In the genomic region with DNA sequence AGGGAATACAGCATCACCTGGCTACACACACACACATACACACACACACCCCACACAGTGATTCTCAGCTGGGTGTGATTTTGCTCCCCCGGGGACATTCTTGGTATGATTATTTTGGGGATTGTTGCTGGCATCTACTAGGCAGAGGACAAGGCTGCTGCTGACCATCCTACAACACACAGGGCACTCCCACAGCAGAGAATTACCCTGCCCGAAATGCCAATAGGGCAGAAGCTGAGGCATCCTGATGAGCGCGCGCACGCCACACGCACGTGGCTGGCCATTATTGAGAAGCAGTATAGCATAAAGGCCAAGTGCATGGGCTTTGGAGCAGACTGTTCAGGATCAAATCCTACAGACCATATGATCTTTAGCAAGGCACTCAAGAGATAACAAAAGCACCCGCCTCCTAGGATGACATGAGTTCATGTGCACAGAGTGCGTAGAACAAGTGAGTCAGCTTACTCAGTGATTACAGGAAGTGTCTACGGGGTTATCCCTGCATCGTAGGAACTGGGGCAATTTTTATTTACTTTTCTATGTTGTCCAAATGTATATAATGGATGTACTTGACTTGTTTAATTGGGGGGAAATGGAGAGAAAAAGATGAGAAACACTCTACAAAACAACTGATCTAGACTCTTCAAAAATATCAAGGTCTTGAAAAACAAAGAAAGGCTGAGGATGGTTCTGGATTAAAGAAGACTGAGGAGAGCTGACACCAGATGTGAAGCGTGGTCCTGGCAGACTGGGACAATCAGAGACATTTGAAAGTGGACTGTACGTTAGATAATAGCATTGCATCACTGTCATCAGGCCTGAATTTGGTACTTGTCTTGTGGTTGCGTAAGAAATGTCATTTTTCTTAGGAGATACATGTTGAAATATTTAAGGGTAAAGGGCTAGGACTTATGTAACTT, we compare ENCODE assay signal across 1 cellular context.
TF ChIP-seq lines count a peak whose summit lies in the region.

No MANE protein-coding gene starts in this region.

TF ChIP-seq in HepG2, 621 proteins besides CTCF, POLR2A, EP300 and RAD21 (continued from another document and continues in another):
- TF ChIP-seq, protein P1, sequence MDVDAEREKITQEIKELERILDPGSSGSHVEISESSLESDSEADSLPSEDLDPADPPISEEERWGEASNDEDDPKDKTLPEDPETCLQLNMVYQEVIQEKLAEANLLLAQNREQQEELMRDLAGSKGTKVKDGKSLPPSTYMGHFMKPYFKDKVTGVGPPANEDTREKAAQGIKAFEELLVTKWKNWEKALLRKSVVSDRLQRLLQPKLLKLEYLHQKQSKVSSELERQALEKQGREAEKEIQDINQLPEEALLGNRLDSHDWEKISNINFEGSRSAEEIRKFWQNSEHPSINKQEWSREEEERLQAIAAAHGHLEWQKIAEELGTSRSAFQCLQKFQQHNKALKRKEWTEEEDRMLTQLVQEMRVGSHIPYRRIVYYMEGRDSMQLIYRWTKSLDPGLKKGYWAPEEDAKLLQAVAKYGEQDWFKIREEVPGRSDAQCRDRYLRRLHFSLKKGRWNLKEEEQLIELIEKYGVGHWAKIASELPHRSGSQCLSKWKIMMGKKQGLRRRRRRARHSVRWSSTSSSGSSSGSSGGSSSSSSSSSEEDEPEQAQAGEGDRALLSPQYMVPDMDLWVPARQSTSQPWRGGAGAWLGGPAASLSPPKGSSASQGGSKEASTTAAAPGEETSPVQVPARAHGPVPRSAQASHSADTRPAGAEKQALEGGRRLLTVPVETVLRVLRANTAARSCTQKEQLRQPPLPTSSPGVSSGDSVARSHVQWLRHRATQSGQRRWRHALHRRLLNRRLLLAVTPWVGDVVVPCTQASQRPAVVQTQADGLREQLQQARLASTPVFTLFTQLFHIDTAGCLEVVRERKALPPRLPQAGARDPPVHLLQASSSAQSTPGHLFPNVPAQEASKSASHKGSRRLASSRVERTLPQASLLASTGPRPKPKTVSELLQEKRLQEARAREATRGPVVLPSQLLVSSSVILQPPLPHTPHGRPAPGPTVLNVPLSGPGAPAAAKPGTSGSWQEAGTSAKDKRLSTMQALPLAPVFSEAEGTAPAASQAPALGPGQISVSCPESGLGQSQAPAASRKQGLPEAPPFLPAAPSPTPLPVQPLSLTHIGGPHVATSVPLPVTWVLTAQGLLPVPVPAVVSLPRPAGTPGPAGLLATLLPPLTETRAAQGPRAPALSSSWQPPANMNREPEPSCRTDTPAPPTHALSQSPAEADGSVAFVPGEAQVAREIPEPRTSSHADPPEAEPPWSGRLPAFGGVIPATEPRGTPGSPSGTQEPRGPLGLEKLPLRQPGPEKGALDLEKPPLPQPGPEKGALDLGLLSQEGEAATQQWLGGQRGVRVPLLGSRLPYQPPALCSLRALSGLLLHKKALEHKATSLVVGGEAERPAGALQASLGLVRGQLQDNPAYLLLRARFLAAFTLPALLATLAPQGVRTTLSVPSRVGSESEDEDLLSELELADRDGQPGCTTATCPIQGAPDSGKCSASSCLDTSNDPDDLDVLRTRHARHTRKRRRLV (CRISPR knock-in tag; IDR thresholded peaks at IDR 0.05): no peak
- TF ChIP-seq ZNF224 (CRISPR knock-in tag; IDR thresholded peaks at IDR 0.05) (no peak), ZNF44 (CRISPR knock-in tag; IDR thresholded peaks at IDR 0.05) (no peak), MYNN (CRISPR knock-in tag; IDR thresholded peaks at IDR 0.05; ENCODE audit: low read depth) (no peak), ZNF333 (CRISPR knock-in tag; IDR thresholded peaks at IDR 0.05; ENCODE audit: borderline replicate concordance) (no peak), KLF11 (CRISPR knock-in tag; IDR thresholded peaks at IDR 0.05) (no peak), DMAP1 (CRISPR knock-in tag; IDR thresholded peaks at IDR 0.05) (peak; percentile 47; the same call in 1 of the 2 replicates), RELA (CRISPR knock-in tag; IDR thresholded peaks at IDR 0.05) (no peak), ZFY (CRISPR knock-in tag; IDR thresholded peaks at IDR 0.05) (no peak), RARA (CRISPR knock-in tag; IDR thresholded peaks at IDR 0.05) (peak; percentile 82), NCOA2 (CRISPR knock-in tag; IDR thresholded peaks at IDR 0.05) (no peak), TBX3 (IDR thresholded peaks at IDR 0.05; ENCODE audit: borderline replicate concordance) (no peak), ZNF331 (CRISPR knock-in tag; IDR thresholded peaks at IDR 0.05) (0 out of 2 replicates have a peak, but pooled peaks have one; percentile 17), ZNF790 (CRISPR knock-in tag; IDR thresholded peaks at IDR 0.05; ENCODE audit: borderline replicate concordance) (no peak), ZFP36L1 (CRISPR knock-in tag; IDR thresholded peaks at IDR 0.05) (no peak), RBFOX2 (IDR thresholded peaks at IDR 0.05; ENCODE audit: low read depth, low read length) (no peak), FOXC1 (CRISPR knock-in tag; IDR thresholded peaks at IDR 0.05; ENCODE audit: borderline replicate concordance) (no peak), MTF1 (CRISPR knock-in tag; IDR thresholded peaks at IDR 0.05) (no peak), HOXA9 (CRISPR knock-in tag; IDR thresholded peaks at IDR 0.05; ENCODE audit: borderline replicate concordance) (no peak), ZSCAN9 (CRISPR knock-in tag; IDR thresholded peaks at IDR 0.05; ENCODE audit: borderline replicate concordance) (no peak), ZNF350 (CRISPR knock-in tag; IDR thresholded peaks at IDR 0.05; ENCODE audit: borderline replicate concordance, low read depth) (no peak), GABPA (IDR thresholded peaks at IDR 0.05; ENCODE audit: low read depth, low read length) (no peak), GABPA (CRISPR knock-in tag; IDR thresholded peaks at IDR 0.05; ENCODE audit: low read depth) (peak; percentile 35), IKZF4 (CRISPR knock-in tag; IDR thresholded peaks at IDR 0.05; ENCODE audit: borderline replicate concordance, low read depth, not compliant biosample characterization) (no peak), ZNF746 (CRISPR knock-in tag; IDR thresholded peaks at IDR 0.05) (no peak), EED (CRISPR knock-in tag; IDR thresholded peaks at IDR 0.05) (no peak)
- TF ChIP-seq, protein P2, sequence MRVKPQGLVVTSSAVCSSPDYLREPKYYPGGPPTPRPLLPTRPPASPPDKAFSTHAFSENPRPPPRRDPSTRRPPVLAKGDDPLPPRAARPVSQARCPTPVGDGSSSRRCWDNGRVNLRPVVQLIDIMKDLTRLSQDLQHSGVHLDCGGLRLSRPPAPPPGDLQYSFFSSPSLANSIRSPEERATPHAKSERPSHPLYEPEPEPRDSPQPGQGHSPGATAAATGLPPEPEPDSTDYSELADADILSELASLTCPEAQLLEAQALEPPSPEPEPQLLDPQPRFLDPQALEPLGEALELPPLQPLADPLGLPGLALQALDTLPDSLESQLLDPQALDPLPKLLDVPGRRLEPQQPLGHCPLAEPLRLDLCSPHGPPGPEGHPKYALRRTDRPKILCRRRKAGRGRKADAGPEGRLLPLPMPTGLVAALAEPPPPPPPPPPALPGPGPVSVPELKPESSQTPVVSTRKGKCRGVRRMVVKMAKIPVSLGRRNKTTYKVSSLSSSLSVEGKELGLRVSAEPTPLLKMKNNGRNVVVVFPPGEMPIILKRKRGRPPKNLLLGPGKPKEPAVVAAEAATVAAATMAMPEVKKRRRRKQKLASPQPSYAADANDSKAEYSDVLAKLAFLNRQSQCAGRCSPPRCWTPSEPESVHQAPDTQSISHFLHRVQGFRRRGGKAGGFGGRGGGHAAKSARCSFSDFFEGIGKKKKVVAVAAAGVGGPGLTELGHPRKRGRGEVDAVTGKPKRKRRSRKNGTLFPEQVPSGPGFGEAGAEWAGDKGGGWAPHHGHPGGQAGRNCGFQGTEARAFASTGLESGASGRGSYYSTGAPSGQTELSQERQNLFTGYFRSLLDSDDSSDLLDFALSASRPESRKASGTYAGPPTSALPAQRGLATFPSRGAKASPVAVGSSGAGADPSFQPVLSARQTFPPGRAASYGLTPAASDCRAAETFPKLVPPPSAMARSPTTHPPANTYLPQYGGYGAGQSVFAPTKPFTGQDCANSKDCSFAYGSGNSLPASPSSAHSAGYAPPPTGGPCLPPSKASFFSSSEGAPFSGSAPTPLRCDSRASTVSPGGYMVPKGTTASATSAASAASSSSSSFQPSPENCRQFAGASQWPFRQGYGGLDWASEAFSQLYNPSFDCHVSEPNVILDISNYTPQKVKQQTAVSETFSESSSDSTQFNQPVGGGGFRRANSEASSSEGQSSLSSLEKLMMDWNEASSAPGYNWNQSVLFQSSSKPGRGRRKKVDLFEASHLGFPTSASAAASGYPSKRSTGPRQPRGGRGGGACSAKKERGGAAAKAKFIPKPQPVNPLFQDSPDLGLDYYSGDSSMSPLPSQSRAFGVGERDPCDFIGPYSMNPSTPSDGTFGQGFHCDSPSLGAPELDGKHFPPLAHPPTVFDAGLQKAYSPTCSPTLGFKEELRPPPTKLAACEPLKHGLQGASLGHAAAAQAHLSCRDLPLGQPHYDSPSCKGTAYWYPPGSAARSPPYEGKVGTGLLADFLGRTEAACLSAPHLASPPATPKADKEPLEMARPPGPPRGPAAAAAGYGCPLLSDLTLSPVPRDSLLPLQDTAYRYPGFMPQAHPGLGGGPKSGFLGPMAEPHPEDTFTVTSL (CRISPR knock-in tag; IDR thresholded peaks at IDR 0.05; ENCODE audit: borderline replicate concordance): no peak
- TF ChIP-seq, protein P3, sequence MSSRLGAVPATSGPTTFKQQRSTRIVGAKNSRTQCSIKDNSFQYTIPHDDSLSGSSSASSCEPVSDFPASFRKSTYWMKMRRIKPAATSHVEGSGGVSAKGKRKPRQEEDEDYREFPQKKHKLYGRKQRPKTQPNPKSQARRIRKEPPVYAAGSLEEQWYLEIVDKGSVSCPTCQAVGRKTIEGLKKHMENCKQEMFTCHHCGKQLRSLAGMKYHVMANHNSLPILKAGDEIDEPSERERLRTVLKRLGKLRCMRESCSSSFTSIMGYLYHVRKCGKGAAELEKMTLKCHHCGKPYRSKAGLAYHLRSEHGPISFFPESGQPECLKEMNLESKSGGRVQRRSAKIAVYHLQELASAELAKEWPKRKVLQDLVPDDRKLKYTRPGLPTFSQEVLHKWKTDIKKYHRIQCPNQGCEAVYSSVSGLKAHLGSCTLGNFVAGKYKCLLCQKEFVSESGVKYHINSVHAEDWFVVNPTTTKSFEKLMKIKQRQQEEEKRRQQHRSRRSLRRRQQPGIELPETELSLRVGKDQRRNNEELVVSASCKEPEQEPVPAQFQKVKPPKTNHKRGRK (CRISPR knock-in tag; IDR thresholded peaks at IDR 0.05): no peak
- TF ChIP-seq, protein P4, sequence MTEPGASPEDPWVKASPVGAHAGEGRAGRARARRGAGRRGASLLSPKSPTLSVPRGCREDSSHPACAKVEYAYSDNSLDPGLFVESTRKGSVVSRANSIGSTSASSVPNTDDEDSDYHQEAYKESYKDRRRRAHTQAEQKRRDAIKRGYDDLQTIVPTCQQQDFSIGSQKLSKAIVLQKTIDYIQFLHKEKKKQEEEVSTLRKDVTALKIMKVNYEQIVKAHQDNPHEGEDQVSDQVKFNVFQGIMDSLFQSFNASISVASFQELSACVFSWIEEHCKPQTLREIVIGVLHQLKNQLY (CRISPR knock-in tag; IDR thresholded peaks at IDR 0.05): peak; percentile 87
- TF ChIP-seq, protein P5, sequence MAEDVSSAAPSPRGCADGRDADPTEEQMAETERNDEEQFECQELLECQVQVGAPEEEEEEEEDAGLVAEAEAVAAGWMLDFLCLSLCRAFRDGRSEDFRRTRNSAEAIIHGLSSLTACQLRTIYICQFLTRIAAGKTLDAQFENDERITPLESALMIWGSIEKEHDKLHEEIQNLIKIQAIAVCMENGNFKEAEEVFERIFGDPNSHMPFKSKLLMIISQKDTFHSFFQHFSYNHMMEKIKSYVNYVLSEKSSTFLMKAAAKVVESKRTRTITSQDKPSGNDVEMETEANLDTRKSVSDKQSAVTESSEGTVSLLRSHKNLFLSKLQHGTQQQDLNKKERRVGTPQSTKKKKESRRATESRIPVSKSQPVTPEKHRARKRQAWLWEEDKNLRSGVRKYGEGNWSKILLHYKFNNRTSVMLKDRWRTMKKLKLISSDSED (CRISPR knock-in tag; IDR thresholded peaks at IDR 0.05): no peak
- TF ChIP-seq, protein P6, sequence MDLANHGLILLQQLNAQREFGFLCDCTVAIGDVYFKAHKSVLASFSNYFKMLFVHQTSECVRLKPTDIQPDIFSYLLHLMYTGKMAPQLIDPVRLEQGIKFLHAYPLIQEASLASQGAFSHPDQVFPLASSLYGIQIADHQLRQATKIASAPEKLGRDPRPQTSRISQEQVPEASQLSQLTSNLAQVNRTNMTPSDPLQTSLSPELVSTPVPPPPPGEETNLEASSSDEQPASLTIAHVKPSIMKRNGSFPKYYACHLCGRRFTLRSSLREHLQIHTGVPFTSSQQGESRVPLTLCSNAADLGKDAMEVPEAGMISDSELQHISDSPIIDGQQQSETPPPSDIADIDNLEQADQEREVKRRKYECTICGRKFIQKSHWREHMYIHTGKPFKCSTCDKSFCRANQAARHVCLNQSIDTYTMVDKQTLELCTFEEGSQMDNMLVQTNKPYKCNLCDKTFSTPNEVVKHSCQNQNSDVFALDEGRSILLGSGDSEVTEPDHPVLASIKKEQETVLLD (CRISPR knock-in tag; IDR thresholded peaks at IDR 0.05; ENCODE audit: low read depth): no peak
